In genomic region chr3:42159706-42160472, GRCh38 we compare ENCODE assay signal across 8 cellular contexts.
A peak's percentile ranks its signal among the peaks of the same experiment; 100 is the strongest.
DNase-seq lines count a peak whose midpoint lies in the region; ATAC-seq and TF ChIP-seq lines count a peak whose summit lies in the region.

No MANE protein-coding gene starts in this region.

- intact Hi-C loops in heart left ventricle (cut with DNase I) = loop anchor here in 1 of 10 donors (5.0 kb wide), 1 partner anchor 38 kb away; no protein-coding TSS in a partner anchor

- no peak for TF ChIP-seq CTCF in heart left ventricle (IDR thresholded peaks at IDR 0.05)

- peaks cover 12 to 75% (median 53%) of the 10 kb centered on the region in 12 donors for H3K4me1 ChIP-seq in heart left ventricle

- ATAC-seq in GM21526 (IDR thresholded peaks at IDR 0.05; ENCODE audit: low FRiP score, unreplicated experiment) = peak; percentile 58
- ATAC-seq in heart left ventricle = peak; percentile 70 to 93 (median 84)

- DNase-seq in DMS79 treated with DMSO at 0.1 percent for 48 hours (lab: John Stamatoyannopoulos, UW) (peak; percentile 65), NCI-H1417 (lab: John Stamatoyannopoulos, UW) (peak; percentile 20 to 75 (median 68)), heart left ventricle (peak; percentile 37 to 72 (median 49)), retina (peak; percentile 69), NOMO-1 (lab: John Stamatoyannopoulos, UW; ENCODE audit: unreplicated experiment in 2 of 2) (no peak), NCI-H446 treated with DMSO at 0.1 percent for 48 hours (lab: John Stamatoyannopoulos, UW) (no peak)
- DNase-seq in activated T-cell treated with anti-CD3 and anti-CD28 coated beads, Interleukin-2, amount 50 U/mL, for 48 hours = peak; percentile 34 to 38

- H3K9me3 ChIP-seq in heart left ventricle = no peaks in the 10 kb centered on the region

- WGBS in heart left ventricle, 4 donors = 12 to 23% (median 18%) methylated on average over 12 to 16 of the region's 16 CpGs

- H3K27me3 ChIP-seq in heart left ventricle = no peaks in the 10 kb centered on the region

- peak overlapping the region in 8 of 12 donors; percentile 6 to 58 (median 50) for H3K27ac ChIP-seq in heart left ventricle

- TF ChIP-seq POLR2A in heart left ventricle (IDR thresholded peaks at IDR 0.05) = no peak

- no peaks in the 10 kb centered on the region for H3K36me3 ChIP-seq in heart left ventricle

- peak overlapping the region in 4 of 12 donors; percentile 5 to 13 (median 12) for H3K4me3 ChIP-seq in heart left ventricle

Comparison
In these comparisons a context has a peak if more than half of its experiments do, and no peak if none do; other contexts are left out.
1. DNase-seq: peak in DMS79 treated with DMSO at 0.1 percent for 48 hours (single experiment), NCI-H1417 (3 of 3), activated T-cell treated with anti-CD3 and anti-CD28 coated beads, Interleukin-2, amount 50 U/mL, for 48 hours (2 of 2), heart left ventricle (5 of 5) and retina (single experiment); none in NOMO-1 (0 of 2) and NCI-H446 treated with DMSO at 0.1 percent for 48 hours (single experiment).